19 cellular contexts compared by ENCODE assay signal in the genomic region with DNA sequence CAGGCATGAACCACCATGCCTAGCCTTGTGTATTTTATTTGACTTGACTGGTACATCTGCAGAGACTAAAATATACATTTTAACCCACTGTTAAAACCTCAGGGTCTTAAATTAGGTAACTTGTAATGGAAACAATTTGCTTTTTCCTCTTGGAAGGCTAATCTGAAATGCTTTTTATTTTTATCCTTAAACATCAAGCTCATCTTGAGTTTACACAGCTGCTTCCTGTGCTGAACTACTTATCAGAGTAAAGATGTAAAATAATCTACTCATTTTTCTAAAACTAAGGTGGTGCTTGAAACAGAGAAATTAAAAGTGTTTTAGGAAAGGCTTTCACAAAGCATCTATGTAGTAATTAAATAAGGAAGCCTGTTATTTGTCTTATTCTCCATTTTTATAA.
A peak's percentile ranks its signal among the peaks of the same experiment; 100 is the strongest.
DNase-seq lines count a peak whose midpoint lies in the region; ATAC-seq and TF ChIP-seq lines count a peak whose summit lies in the region.
"Had no signal": no experiment of that assay in that cellular context is flagged by ENCODE, and none has a peak within 500 bp of the region (broad histone marks: within the 10 kb centered on the region; RNA-seq: fewer than 3 reads in every experiment).

No MANE protein-coding gene starts in this region.

- no peak overlapping the region for H2BK120ac ChIP-seq in IMR-90 (ENCODE audit: low read depth, low read length)

- H3K27ac ChIP-seq in IMR-90 (ENCODE audit: insufficient read depth, low read length) (no peak overlapping the region), right lobe of liver (peak overlapping the region; percentile 20 to 97 (median 89))
- H3K27ac ChIP-seq: 22Rv1 had no signal

- no peak overlapping the region for H3K4ac ChIP-seq in IMR-90 (ENCODE audit: low read depth, low read length)

- H4K91ac ChIP-seq in IMR-90 (ENCODE audit: insufficient read depth, low read depth, low read length): no peak overlapping the region

- H3K79me1 ChIP-seq in IMR-90 (ENCODE audit: low read depth in 1 of 2, low read length in 2 of 2): no peaks in the 10 kb centered on the region

- dilution Hi-C loops in IMR-90 (cut with HindIII; ENCODE audit: low sequenced_read_pairs, unreplicated experiment): no loop called here

- CTCF ChIA-PET in IMR-90 (lab: Yijun Ruan, JAX): no interaction called here

- H3K27me3 ChIP-seq in IMR-90 (ENCODE audit: control insufficient read depth, insufficient read depth, low read length): no peaks in the 10 kb centered on the region
- H3K27me3 ChIP-seq in right lobe of liver: no peaks in the 10 kb centered on the region

- H3K9me3 Mint-ChIP-seq in activated T-helper 1 cell treated with anti-CD3 and anti-CD28 coated beads, Interleukin-12 subunit alpha, Interleukin-12 subunit beta, Interleukin-2, Interleukin-4 antibody, amounts not matched to agents 30 ng/mL and 10 ng/mL and 1 ng/mL, durations not matched to agents 14 hours and 24 hours and 36 hours: no peaks in the 10 kb centered on the region
- no peaks in the 10 kb centered on the region for H3K9me3 Mint-ChIP-seq in glutamatergic neuron (ENCODE audit: unreplicated experiment)
- H3K9me3 Mint-ChIP-seq: CD8-positive, alpha-beta T cell had no signal

- H3K4me3 ChIP-seq in IMR-90 (ENCODE audit: insufficient read depth, low read depth, low read length) (no peak overlapping the region), right lobe of liver (no peak overlapping the region)

- no peak overlapping the region for H3K18ac ChIP-seq in IMR-90 (ENCODE audit: low read depth, low read length)

- in situ Hi-C loops in IMR-90 (cut with MboI; ENCODE audit: low sequenced_read_pairs): no loop called here

- no peak overlapping the region for H4K5ac ChIP-seq in IMR-90 (ENCODE audit: low read depth, low read length)

- H3K27me3 Mint-ChIP-seq in activated T-helper 1 cell treated with anti-CD3 and anti-CD28 coated beads, Interleukin-12 subunit alpha, Interleukin-12 subunit beta, Interleukin-2, Interleukin-4 antibody, amounts not matched to agents 30 ng/mL and 10 ng/mL and 1 ng/mL, durations not matched to agents 14 hours and 24 hours and 36 hours (ENCODE audit: insufficient read depth): no peaks in the 10 kb centered on the region
- H3K27me3 Mint-ChIP-seq in glutamatergic neuron (ENCODE audit: unreplicated experiment): peaks cover 2% of the 10 kb centered on the region
- H3K27me3 Mint-ChIP-seq: B cell had no signal

- H2AFZ ChIP-seq in IMR-90 (replicated peaks; ENCODE audit: low read length, poor library complexity): no peak overlapping the region

- no peak overlapping the region for H2BK20ac ChIP-seq in IMR-90 (ENCODE audit: low read depth, low read length)

- H3K36me3 ChIP-seq in IMR-90 (ENCODE audit: control insufficient read depth, insufficient read depth, low read length) (no peaks in the 10 kb centered on the region), right lobe of liver (no peaks in the 10 kb centered on the region)

- H3K4me2 ChIP-seq in IMR-90 (ENCODE audit: low read depth, low read length): no peak overlapping the region

- TF ChIP-seq RAD21 in IMR-90 (IDR thresholded peaks at IDR 0.05; ENCODE audit: low read length): no peak

- H3K9me1 ChIP-seq in IMR-90 (ENCODE audit: insufficient read depth, low read length): no peaks in the 10 kb centered on the region

- peak; percentile 28 for DNase-seq in DMS53 (lab: John Stamatoyannopoulos, UW)
- DNase-seq in DMS53 treated with DMSO at 0.1 percent for 48 hours (lab: John Stamatoyannopoulos, UW; ENCODE audit: unreplicated experiment): no peak
- DNase-seq in IMR-90: peak; percentile 28
- DNase-seq in NCI-H748 treated with DMSO at 0.1 percent for 48 hours (lab: John Stamatoyannopoulos, UW): peak; percentile 50
- no peak for DNase-seq in right lobe of liver
- no peak for DNase-seq in DMS79 (lab: John Stamatoyannopoulos, UW)
- DNase-seq in activated T-helper 1 cell treated with anti-CD3 and anti-CD28 coated beads, Interleukin-12 subunit alpha, Interleukin-12 subunit beta, Interleukin-2, Interleukin-4 antibody, amounts not matched to agents 30 ng/mL and 10 ng/mL and 1 ng/mL, durations not matched to agents 14 hours and 24 hours and 36 hours (ENCODE audit: low spot score): no peak
- no peak for DNase-seq in glutamatergic neuron
- DNase-seq: CD8-positive, alpha-beta T cell; DND-41; GOT3; KBM-7; MV-4-11; NCI-H1930; NCI-H526; RPMI8226; SIG-M5 had no signal

- no peak overlapping the region for H2BK5ac ChIP-seq in IMR-90 (ENCODE audit: low read depth, low read length, poor library complexity, severe bottlenecking)

- TF ChIP-seq CTCF in IMR-90 (conservative IDR thresholded peaks at IDR 0.05; ENCODE audit: low read depth, low read length) (no peak), right lobe of liver (IDR thresholded peaks at IDR 0.05) (no peak), glutamatergic neuron (IDR thresholded peaks at IDR 0.05; ENCODE audit: partially characterized antibody, unreplicated experiment) (no peak)

- H3K4me1 Mint-ChIP-seq in activated T-helper 1 cell treated with anti-CD3 and anti-CD28 coated beads, Interleukin-12 subunit alpha, Interleukin-12 subunit beta, Interleukin-2, Interleukin-4 antibody, amounts not matched to agents 30 ng/mL and 10 ng/mL and 1 ng/mL, durations not matched to agents 14 hours and 24 hours and 36 hours (ENCODE audit: low read depth): peaks cover 13% of the 10 kb centered on the region
- H3K4me1 Mint-ChIP-seq in glutamatergic neuron (ENCODE audit: low read depth, unreplicated experiment): peaks cover 8% of the 10 kb centered on the region
- H3K4me1 Mint-ChIP-seq: B cell had no signal

- intact Hi-C loops in IMR-90 (cut with micrococcal nuclease) (loop anchor here (5.0 kb wide), 1 partner anchor 138 kb away; no protein-coding TSS in a partner anchor), right lobe of liver (cut with DNase I) (no loop called here)
- intact Hi-C loops in activated T-helper 1 cell treated with anti-CD3 and anti-CD28 coated beads, Interleukin-12 subunit alpha, Interleukin-12 subunit beta, Interleukin-2, Interleukin-4 antibody, amounts not matched to agents 30 ng/mL and 10 ng/mL and 1 ng/mL, durations not matched to agents 14 hours and 24 hours and 36 hours (cut with micrococcal nuclease): no loop called here

- H4K20me1 ChIP-seq in IMR-90 (ENCODE audit: insufficient read depth, low read length): no peaks in the 10 kb centered on the region

- no peaks in the 10 kb centered on the region for H3K9me3 ChIP-seq in IMR-90 (ENCODE audit: control insufficient read depth, insufficient read depth, low read length)
- no peaks in the 10 kb centered on the region for H3K9me3 ChIP-seq in right lobe of liver

- no peak overlapping the region for H2AK5ac ChIP-seq in IMR-90 (ENCODE audit: low read depth, low read length)

- no peak overlapping the region for H2BK15ac ChIP-seq in IMR-90 (ENCODE audit: low read depth, low read length)

- BruUV-seq in IMR-90 (replicated peaks; lab: Mats Ljungman, UMichigan): no TSS peak

- POLR2A ChIA-PET in IMR-90 (lab: Charles Lee; ENCODE audit: unreplicated experiment): no interaction called here

- H4K8ac ChIP-seq in IMR-90 (ENCODE audit: low read depth in 2 of 2, low read length in 2 of 2): no peak overlapping the region

- no peak overlapping the region for H3K9ac ChIP-seq in IMR-90 (ENCODE audit: low read depth, low read length)

- H3K14ac ChIP-seq in IMR-90 (replicated peaks; ENCODE audit: low read depth, low read length): no peak overlapping the region

- H3K56ac ChIP-seq in IMR-90 (ENCODE audit: extremely low read depth, insufficient read depth, low read length): no peak overlapping the region

- H3K4me3 Mint-ChIP-seq in activated T-helper 1 cell treated with anti-CD3 and anti-CD28 coated beads, Interleukin-12 subunit alpha, Interleukin-12 subunit beta, Interleukin-2, Interleukin-4 antibody, amounts not matched to agents 30 ng/mL and 10 ng/mL and 1 ng/mL, durations not matched to agents 14 hours and 24 hours and 36 hours: no peak overlapping the region
- H3K4me3 Mint-ChIP-seq in glutamatergic neuron (ENCODE audit: unreplicated experiment): no peak overlapping the region
- H3K4me3 Mint-ChIP-seq: B cell; CD8-positive, alpha-beta T cell had no signal

- H3K23ac ChIP-seq in IMR-90 (ENCODE audit: low read depth, low read length): no peak overlapping the region

- no peak overlapping the region for H3K27ac Mint-ChIP-seq in activated T-helper 1 cell treated with anti-CD3 and anti-CD28 coated beads, Interleukin-12 subunit alpha, Interleukin-12 subunit beta, Interleukin-2, Interleukin-4 antibody, amounts not matched to agents 30 ng/mL and 10 ng/mL and 1 ng/mL, durations not matched to agents 14 hours and 24 hours and 36 hours
- no peak overlapping the region for H3K27ac Mint-ChIP-seq in glutamatergic neuron (ENCODE audit: unreplicated experiment)
- H3K27ac Mint-ChIP-seq: B cell; CD8-positive, alpha-beta T cell had no signal

- no peak overlapping the region for H2AK9ac ChIP-seq in IMR-90 (replicated peaks; ENCODE audit: low read depth, low read length, poor library complexity)

- ATAC-seq in IMR-90 (ENCODE audit: low read depth) (no peak), right lobe of liver (no peak)
- ATAC-seq: CD8-positive, alpha-beta T cell had no signal

- peaks cover 5% of the 10 kb centered on the region for H3K36me3 Mint-ChIP-seq in activated T-helper 1 cell treated with anti-CD3 and anti-CD28 coated beads, Interleukin-12 subunit alpha, Interleukin-12 subunit beta, Interleukin-2, Interleukin-4 antibody, amounts not matched to agents 30 ng/mL and 10 ng/mL and 1 ng/mL, durations not matched to agents 14 hours and 24 hours and 36 hours (ENCODE audit: low read depth)
- no peaks in the 10 kb centered on the region for H3K36me3 Mint-ChIP-seq in glutamatergic neuron (ENCODE audit: unreplicated experiment)
- H3K36me3 Mint-ChIP-seq: CD8-positive, alpha-beta T cell had no signal

- no peak for TF ChIP-seq POLR2A in IMR-90 (IDR thresholded peaks at IDR 0.05; ENCODE audit: low read depth, low read length)
- TF ChIP-seq POLR2A in right lobe of liver (IDR thresholded peaks at IDR 0.05): no peak

- H3K4me1 ChIP-seq in IMR-90 (ENCODE audit: control insufficient read depth, insufficient read depth, low read length): no peaks in the 10 kb centered on the region; the same call in 1 of the 2 replicates
- H3K4me1 ChIP-seq in right lobe of liver: peaks cover 0 to 83% (median 32%) of the 10 kb centered on the region in 4 donors

TF ChIP-seq in IMR-90, 13 proteins besides CTCF, POLR2A, EP300 and RAD21 (continues in another document):
- TF ChIP-seq RCOR1 (IDR thresholded peaks at IDR 0.05; ENCODE audit: insufficient replicate concordance, low read length): no peak
- no peak for TF ChIP-seq MXI1 (IDR thresholded peaks at IDR 0.05; ENCODE audit: borderline replicate concordance, low read depth, low read length)
- no peak for TF ChIP-seq MAZ (IDR thresholded peaks at IDR 0.05; ENCODE audit: borderline replicate concordance, low read depth, low read length)
- no peak for TF ChIP-seq CEBPB (IDR thresholded peaks at IDR 0.05; ENCODE audit: low read depth, low read length)
- TF ChIP-seq BHLHE40 (IDR thresholded peaks at IDR 0.05; ENCODE audit: low read depth, low read length): no peak

Comparison
In these comparisons a context has a peak if more than half of its experiments do, and no peak if none do; other contexts are left out.
1. DNase-seq: peak in DMS53 (single experiment), IMR-90 (single experiment) and NCI-H748 treated with DMSO at 0.1 percent for 48 hours (single experiment); none in DMS53 treated with DMSO at 0.1 percent for 48 hours (single experiment), right lobe of liver (0 of 3), DMS79 (single experiment), activated T-helper 1 cell treated with anti-CD3 and anti-CD28 coated beads, Interleukin-12 subunit alpha, Interleukin-12 subunit beta, Interleukin-2, Interleukin-4 antibody, amounts not matched to agents 30 ng/mL and 10 ng/mL and 1 ng/mL, durations not matched to agents 14 hours and 24 hours and 36 hours (single experiment) and glutamatergic neuron (single experiment).